9 cellular contexts compared by ENCODE assay signal in genomic region chr14:67941456-67942018, GRCh38.
A peak's percentile ranks its signal among the peaks of the same experiment; 100 is the strongest.
DNase-seq lines count a peak whose midpoint lies in the region; ATAC-seq, FAIRE-seq and TF ChIP-seq lines count a peak whose summit lies in the region.
"Had no signal": no experiment of that assay in that cellular context is flagged by ENCODE, and none has a peak within 500 bp of the region (broad histone marks: within the 10 kb centered on the region; RNA-seq: fewer than 3 reads in every experiment).

No MANE protein-coding gene starts in this region.

- H2BK120ac ChIP-seq in H1 (replicated peaks; ENCODE audit: low read depth, low read length), result no peak overlapping the region

- no peak overlapping the region for H3K14ac ChIP-seq in H1 (ENCODE audit: insufficient read length)

- no peak for ATAC-seq in lung (ENCODE audit: insufficient read depth, low FRiP score)
- no peak for ATAC-seq in esophagus mucosa
- ATAC-seq in T-cell (replicated peaks in 1 of 4), result no peak
- ATAC-seq: stimulated activated naive CD8-positive, alpha-beta T cell treated with anti-CD3 and anti-CD28 coated beads, Interleukin-15, Interleukin-2, amounts not matched to agents 100 U/mL and 50 U/mL, for 24 hours had no signal

- FAIRE-seq in H1 (lab: Jason Lieb, UNC), result no peak

- H3K79me1 ChIP-seq in H1 (ENCODE audit: low read depth, low read length), result no peaks in the 10 kb centered on the region

- H2BK20ac ChIP-seq in H1 (ENCODE audit: low read length), result no peak overlapping the region

- H4K20me1 ChIP-seq in H1 (replicated peaks in 1 of 2; ENCODE audit: control insufficient read depth in 1 of 2, insufficient read depth in 2 of 2, low read length in 2 of 2), result no peaks in the 10 kb centered on the region

- TF ChIP-seq POLR2A in H1 (IDR thresholded peaks at IDR 0.05; ENCODE audit: control extremely low read depth in 1 of 2, low read depth in 2 of 2, low read length in 2 of 2), result no peak
- no peak for TF ChIP-seq POLR2A in tibial nerve (IDR thresholded peaks at IDR 0.05)

- H3K36me3 Mint-ChIP-seq in T-cell, result no peaks in the 10 kb centered on the region
- H3K36me3 Mint-ChIP-seq: memory B cell had no signal

- H3K27ac ChIP-seq in H1 (ENCODE audit: low read depth, low read length) (no peak overlapping the region), lung (ENCODE audit: low read depth in 1 of 2, low read length in 1 of 2) (peak overlapping the region; percentile 43 to 56), tibial nerve (peak overlapping the region; percentile 24 to 89 (median 54))

- CTCF ChIA-PET in H1 (lab: Charles Lee; ENCODE audit: partially characterized antibody) (interaction anchor here (0.7 to 2.7 kb wide), 4 partner anchors 8 to 884 kb away, joined by 3 to 12 read pairs (median 6); no protein-coding TSS in a partner anchor), T-cell (lab: Charles Lee) (interaction anchor here (0.5 to 0.6 kb wide), 2 partner anchors 10 to 544 kb away, joined by 3 read pairs; no protein-coding TSS in a partner anchor)

- DNase-seq in NCI-H69 (lab: John Stamatoyannopoulos, UW), result peak; percentile 59
- no peak for DNase-seq in H1 (ENCODE audit: low read depth in 1 of 2, low spot score in 2 of 2)
- no peak for DNase-seq in lung (ENCODE audit: low spot score)
- DNase-seq in tibial nerve (ENCODE audit: low spot score in 2 of 2), result no peak
- DNase-seq in NCI-H510A treated with DMSO at 0.1 percent for 48 hours (lab: John Stamatoyannopoulos, UW), result no peak
- no peak for DNase-seq in T-cell
- DNase-seq: stimulated activated naive CD8-positive, alpha-beta T cell treated with anti-CD3 and anti-CD28 coated beads, Interleukin-15, Interleukin-2, amounts not matched to agents 100 U/mL and 50 U/mL, for 24 hours had no signal

- H3K27me3 Mint-ChIP-seq in T-cell, result no peaks in the 10 kb centered on the region
- H3K27me3 Mint-ChIP-seq: memory B cell had no signal

- no peak overlapping the region for H3K23ac ChIP-seq in H1 (ENCODE audit: insufficient read length)

- no peak overlapping the region for H3K4ac ChIP-seq in H1 (replicated peaks; ENCODE audit: insufficient read length, low read depth, low read length)

- no peak overlapping the region for H4K8ac ChIP-seq in H1 (ENCODE audit: extremely low read depth, insufficient read depth, low read length)

- no peak overlapping the region for H3K56ac ChIP-seq in H1 (replicated peaks; ENCODE audit: insufficient read length, low read depth, low read length)

- no peak overlapping the region for H4K91ac ChIP-seq in H1 (replicated peaks; ENCODE audit: insufficient read length, low read length)

- no peak overlapping the region; the same call in 1 of the 2 replicates for H2BK12ac ChIP-seq in H1 (ENCODE audit: low read depth, low read length)

- no peaks in the 10 kb centered on the region for H3K23me2 ChIP-seq in H1 (ENCODE audit: low read depth, low read length)

- TF ChIP-seq CTCF in H1 (IDR thresholded peaks at IDR 0.05; ENCODE audit: control extremely low read depth in 1 of 3, insufficient read depth in 1 of 3, low read depth in 1 of 3, low read length in 3 of 3) (no peak), lung (IDR thresholded peaks at IDR 0.05; ENCODE audit: control extremely low read depth, extremely low read depth) (no peak), tibial nerve (IDR thresholded peaks at IDR 0.05) (no peak)

- no peak overlapping the region for H3K9ac ChIP-seq in H1 (replicated peaks in 1 of 4; ENCODE audit: extremely low read depth in 1 of 4, low read depth in 3 of 4, low read length in 3 of 4)

- H3K36me3 ChIP-seq in H1 (ENCODE audit: control insufficient read depth in 2 of 4, insufficient read depth in 4 of 4, low read length in 3 of 4) (no peaks in the 10 kb centered on the region), lung (ENCODE audit: control insufficient read depth in 2 of 2, insufficient read depth in 2 of 2, low read length in 2 of 2) (no peaks in the 10 kb centered on the region), tibial nerve (no peaks in the 10 kb centered on the region)

- H2AK5ac ChIP-seq in H1 (ENCODE audit: low read depth, low read length), result no peak overlapping the region

- no peak for TF ChIP-seq RAD21 in H1 (IDR thresholded peaks at IDR 0.05 in 1 of 2, conservative IDR thresholded peaks at IDR 0.05 in 1 of 2; ENCODE audit: low read depth in 2 of 2, low read length in 2 of 2)

- H3K4me1 ChIP-seq in H1 (replicated peaks in 1 of 4; ENCODE audit: control insufficient read depth in 3 of 4, insufficient read depth in 4 of 4, low read length in 3 of 4), result peaks cover 5 to 23% (median 12%) of the 10 kb centered on the region in 4 experiments; a peak in 6 of 7 replicates
- peaks cover 0 to 3% of the 10 kb centered on the region in 2 donors for H3K4me1 ChIP-seq in lung (ENCODE audit: control insufficient read depth in 2 of 2, insufficient read depth in 2 of 2, low read length in 2 of 2)
- H3K4me1 ChIP-seq in tibial nerve, result peaks cover 0 to 44% (median 22%) of the 10 kb centered on the region in 4 donors

- POLR2A ChIA-PET in H1 (lab: Charles Lee; ENCODE audit: partially characterized antibody) (interaction anchor here (0.7 to 1.4 kb wide), 3 partner anchors 282 to 854 kb away, joined by 3 read pairs; no protein-coding TSS in a partner anchor), T-cell (lab: Charles Lee) (no interaction called here)

- TF ChIP-seq EP300 in H1 (IDR thresholded peaks at IDR 0.05; ENCODE audit: borderline replicate concordance in 1 of 2, low read depth in 2 of 2, low read length in 2 of 2) (no peak), tibial nerve (IDR thresholded peaks at IDR 0.05) (no peak)

- H3K79me2 ChIP-seq in H1 (ENCODE audit: control insufficient read depth in 1 of 2, insufficient read depth in 2 of 2, low read length in 2 of 2), result no peaks in the 10 kb centered on the region

- no peak overlapping the region for H3K18ac ChIP-seq in H1 (ENCODE audit: extremely low read depth, low read length)

- H2BK15ac ChIP-seq in H1 (ENCODE audit: low read length), result no peak overlapping the region

- WGBS in H1 (ENCODE audit: extremely low coverage in 1 of 2, insufficient coverage in 1 of 2, insufficient read length in 1 of 2, insufficient replicate concordance in 2 of 2, low coverage in 1 of 2, low lambda C conversion rate in 2 of 2, missing lambda C conversion rate in 1 of 2), 2 experiments, result 71% methylated on average over 1 of the region's 1 CpG; no CpG with 5 or more reads in 1 of the 2 experiments
- WGBS in lung, 2 donors, result 41 to 42% methylated on average over 1 of the region's 1 CpG
- 21 to 32% methylated on average over 1 of the region's 1 CpG for WGBS in tibial nerve, 2 donors

- no peak overlapping the region for H3K27ac Mint-ChIP-seq in T-cell
- H3K27ac Mint-ChIP-seq: memory B cell had no signal

- peak overlapping the region; percentile 6 to 20; a peak in 1 of 4 replicates for H3K4me2 ChIP-seq in H1 (ENCODE audit: insufficient read depth in 1 of 2, low read depth in 2 of 2, low read length in 2 of 2)

- no peak overlapping the region for H2BK5ac ChIP-seq in H1 (ENCODE audit: low read depth, low read length)

- H4K5ac ChIP-seq in H1 (ENCODE audit: insufficient read length, low read depth, low read length), result no peak overlapping the region

- no peak overlapping the region for H3K4me3 Mint-ChIP-seq in T-cell
- H3K4me3 Mint-ChIP-seq: memory B cell had no signal

- H3K9me3 ChIP-seq in H1 (ENCODE audit: insufficient read depth in 2 of 2, low read depth in 1 of 2, low read length in 1 of 2) (no peaks in the 10 kb centered on the region), lung (ENCODE audit: control insufficient read depth in 2 of 2, insufficient read depth in 1 of 2, low read length in 1 of 2) (no peaks in the 10 kb centered on the region), tibial nerve (no peaks in the 10 kb centered on the region)

- H3K9me3 Mint-ChIP-seq in T-cell, result no peaks in the 10 kb centered on the region
- H3K9me3 Mint-ChIP-seq: memory B cell had no signal

- H3K4me1 Mint-ChIP-seq in T-cell, result peaks cover 0 to 5% (median 0%) of the 10 kb centered on the region in 3 donors

- no peaks in the 10 kb centered on the region for H3K27me3 ChIP-seq in H1 (replicated peaks in 1 of 4; ENCODE audit: control insufficient read depth in 3 of 4, extremely low read depth in 1 of 4, insufficient read depth in 3 of 4, low read length in 3 of 4)
- H3K27me3 ChIP-seq in lung (ENCODE audit: control insufficient read depth, insufficient read depth), result no peaks in the 10 kb centered on the region
- H3K27me3 ChIP-seq in tibial nerve, result no peaks in the 10 kb centered on the region

- no peak overlapping the region for H2AFZ ChIP-seq in H1 (ENCODE audit: low read length)

- no peak overlapping the region for H3K4me3 ChIP-seq in H1 (ENCODE audit: extremely low read depth in 1 of 4, insufficient read depth in 2 of 4, low read depth in 3 of 4, low read length in 4 of 4)
- no peak overlapping the region for H3K4me3 ChIP-seq in lung
- no peak overlapping the region for H3K4me3 ChIP-seq in tibial nerve

TF ChIP-seq in H1, 55 proteins besides CTCF, POLR2A, EP300 and RAD21:
- TF ChIP-seq RBBP5 (IDR thresholded peaks at IDR 0.05; ENCODE audit: borderline replicate concordance, low read depth, low read length) (no peak), SRF (IDR thresholded peaks at IDR 0.05; ENCODE audit: low read depth, low read length) (no peak), RFX5 (IDR thresholded peaks at IDR 0.05; ENCODE audit: borderline replicate concordance, low read depth, low read length) (no peak), MAFK (IDR thresholded peaks at IDR 0.05; ENCODE audit: low read depth, low read length) (no peak), TCF12 (IDR thresholded peaks at IDR 0.05; ENCODE audit: low read depth, low read length) (no peak), PHF8 (conservative IDR thresholded peaks at IDR 0.05; ENCODE audit: low read depth, low read length) (no peak), CBX5 (IDR thresholded peaks at IDR 0.05; ENCODE audit: low read depth, low read length) (no peak)
